In genomic region chr4:1246901-1247810, GRCh38 we compare ENCODE assay signal across 1 cellular context.
A peak's percentile ranks its signal among the peaks of the same experiment; 100 is the strongest.
TF ChIP-seq lines count a peak whose summit lies in the region.

No MANE protein-coding gene starts in this region.

TF ChIP-seq in K562, 482 proteins besides CTCF, POLR2A, EP300 and RAD21 (continued from another document):
- no peak for TF ChIP-seq ZNF609 (CRISPR knock-in tag; IDR thresholded peaks at IDR 0.05; ENCODE audit: borderline replicate concordance)
- TF ChIP-seq HMG20A (CRISPR knock-in tag; conservative IDR thresholded peaks at IDR 0.05): no peak
- TF ChIP-seq CREB5 (CRISPR knock-in tag; IDR thresholded peaks at IDR 0.05): no peak
- TF ChIP-seq JUNB (CRISPR knock-in tag; conservative IDR thresholded peaks at IDR 0.05): no peak
- TF ChIP-seq SUPT5H (IDR thresholded peaks at IDR 0.05): no peak
- TF ChIP-seq RBM25 (IDR thresholded peaks at IDR 0.05; ENCODE audit: low read depth, low read length, severe bottlenecking): no peak
- TF ChIP-seq, protein P1, sequence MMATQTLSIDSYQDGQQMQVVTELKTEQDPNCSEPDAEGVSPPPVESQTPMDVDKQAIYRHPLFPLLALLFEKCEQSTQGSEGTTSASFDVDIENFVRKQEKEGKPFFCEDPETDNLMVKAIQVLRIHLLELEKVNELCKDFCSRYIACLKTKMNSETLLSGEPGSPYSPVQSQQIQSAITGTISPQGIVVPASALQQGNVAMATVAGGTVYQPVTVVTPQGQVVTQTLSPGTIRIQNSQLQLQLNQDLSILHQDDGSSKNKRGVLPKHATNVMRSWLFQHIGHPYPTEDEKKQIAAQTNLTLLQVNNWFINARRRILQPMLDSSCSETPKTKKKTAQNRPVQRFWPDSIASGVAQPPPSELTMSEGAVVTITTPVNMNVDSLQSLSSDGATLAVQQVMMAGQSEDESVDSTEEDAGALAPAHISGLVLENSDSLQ (IDR thresholded peaks at IDR 0.05): no peak
- TF ChIP-seq RBFOX2 (IDR thresholded peaks at IDR 0.05; ENCODE audit: low read depth, low read length): peak; percentile 34
- TF ChIP-seq, protein P2, sequence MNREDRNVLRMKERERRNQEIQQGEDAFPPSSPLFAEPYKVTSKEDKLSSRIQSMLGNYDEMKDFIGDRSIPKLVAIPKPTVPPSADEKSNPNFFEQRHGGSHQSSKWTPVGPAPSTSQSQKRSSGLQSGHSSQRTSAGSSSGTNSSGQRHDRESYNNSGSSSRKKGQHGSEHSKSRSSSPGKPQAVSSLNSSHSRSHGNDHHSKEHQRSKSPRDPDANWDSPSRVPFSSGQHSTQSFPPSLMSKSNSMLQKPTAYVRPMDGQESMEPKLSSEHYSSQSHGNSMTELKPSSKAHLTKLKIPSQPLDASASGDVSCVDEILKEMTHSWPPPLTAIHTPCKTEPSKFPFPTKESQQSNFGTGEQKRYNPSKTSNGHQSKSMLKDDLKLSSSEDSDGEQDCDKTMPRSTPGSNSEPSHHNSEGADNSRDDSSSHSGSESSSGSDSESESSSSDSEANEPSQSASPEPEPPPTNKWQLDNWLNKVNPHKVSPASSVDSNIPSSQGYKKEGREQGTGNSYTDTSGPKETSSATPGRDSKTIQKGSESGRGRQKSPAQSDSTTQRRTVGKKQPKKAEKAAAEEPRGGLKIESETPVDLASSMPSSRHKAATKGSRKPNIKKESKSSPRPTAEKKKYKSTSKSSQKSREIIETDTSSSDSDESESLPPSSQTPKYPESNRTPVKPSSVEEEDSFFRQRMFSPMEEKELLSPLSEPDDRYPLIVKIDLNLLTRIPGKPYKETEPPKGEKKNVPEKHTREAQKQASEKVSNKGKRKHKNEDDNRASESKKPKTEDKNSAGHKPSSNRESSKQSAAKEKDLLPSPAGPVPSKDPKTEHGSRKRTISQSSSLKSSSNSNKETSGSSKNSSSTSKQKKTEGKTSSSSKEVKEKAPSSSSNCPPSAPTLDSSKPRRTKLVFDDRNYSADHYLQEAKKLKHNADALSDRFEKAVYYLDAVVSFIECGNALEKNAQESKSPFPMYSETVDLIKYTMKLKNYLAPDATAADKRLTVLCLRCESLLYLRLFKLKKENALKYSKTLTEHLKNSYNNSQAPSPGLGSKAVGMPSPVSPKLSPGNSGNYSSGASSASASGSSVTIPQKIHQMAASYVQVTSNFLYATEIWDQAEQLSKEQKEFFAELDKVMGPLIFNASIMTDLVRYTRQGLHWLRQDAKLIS (CRISPR knock-in tag; IDR thresholded peaks at IDR 0.05): 0 out of 2 replicates have a peak, but pooled peaks have one; percentile 74
- TF ChIP-seq IRF1 (CRISPR knock-in tag; IDR thresholded peaks at IDR 0.05; ENCODE audit: borderline replicate concordance): no peak
- no peak for TF ChIP-seq ZNF445 (CRISPR knock-in tag; IDR thresholded peaks at IDR 0.05; ENCODE audit: low read depth)
- TF ChIP-seq ZNF408 (CRISPR knock-in tag; IDR thresholded peaks at IDR 0.05; ENCODE audit: low read depth): no peak
- no peak for TF ChIP-seq MXI1 (IDR thresholded peaks at IDR 0.05; ENCODE audit: low read depth, low read length)
- no peak for TF ChIP-seq HDAC6 (IDR thresholded peaks at IDR 0.05; ENCODE audit: low read depth, low read length)
